ENCODE assay signal across 27 cellular contexts in the genomic region with DNA sequence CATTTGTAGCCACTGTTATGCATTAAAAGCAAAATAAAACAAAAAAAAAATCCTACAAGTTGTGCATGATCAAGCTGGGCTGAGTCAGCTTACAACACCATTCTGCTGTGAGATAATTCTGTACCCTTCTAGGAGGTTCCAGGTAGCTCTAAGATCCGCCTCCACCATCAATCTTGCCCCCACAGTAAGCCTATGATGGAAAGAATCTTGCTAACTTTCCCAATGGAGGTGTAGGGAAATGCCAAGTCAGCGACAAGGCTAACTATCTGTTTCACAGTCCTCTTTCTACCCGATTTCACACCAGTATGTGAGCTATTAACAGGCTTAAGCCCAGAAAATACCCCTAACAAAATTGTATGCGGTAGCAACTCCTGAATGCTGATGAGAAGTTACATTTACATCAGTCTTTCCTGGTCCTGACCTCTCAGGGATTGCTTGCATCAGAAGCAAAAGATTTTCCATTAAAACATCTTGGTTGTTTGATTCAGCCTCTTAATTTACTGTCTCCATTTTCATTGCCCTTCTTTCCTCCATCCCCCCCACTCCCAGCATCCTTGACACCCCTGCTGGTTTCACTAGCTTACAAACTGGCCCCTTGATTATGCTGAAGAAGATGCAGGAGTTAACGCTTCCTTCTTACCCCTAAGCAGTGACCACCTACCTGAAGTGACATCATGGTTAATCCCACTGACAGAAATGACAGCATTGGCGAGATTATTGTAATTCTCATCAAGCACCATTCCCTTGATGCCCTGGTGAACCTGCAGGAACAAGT. TPM values are rescaled to one million over a fixed set of nuclear protein-coding genes. Genes with fewer than 3 reads are reported as not detected.
"Had no signal": no experiment of that assay in that cellular context is flagged by ENCODE, and none has a peak within 500 bp of the region (broad histone marks: within the 10 kb centered on the region; RNA-seq: fewer than 3 reads in every experiment).

No MANE protein-coding gene starts in this region.

- H3K4me3 ChIP-seq: ascending aorta, body of pancreas had no signal

- DNase-seq: activated CD4-positive, alpha-beta T cell treated with anti-CD3 and anti-CD28 coated beads for 48 hours; activated CD4-positive, alpha-beta T cell treated with anti-CD3 and anti-CD28 coated beads, Interleukin-2, amount 50 U/mL, for 48 hours; activated CD4-positive, CD25-positive, alpha-beta regulatory T cell treated with anti-CD3 and anti-CD28 coated beads, Interleukin-2, amount 50 U/mL, for 72 hours; activated CD8-positive, alpha-beta memory T cell treated with anti-CD3 and anti-CD28 coated beads, Interleukin-2, amount 10 ng/mL, durations not matched to agents 7 days and 5 days; activated effector memory CD4-positive, alpha-beta T cell treated with Interleukin-2 at 50 U/mL for 16 hours; activated naive CD4-positive, alpha-beta T cell; activated naive CD8-positive, alpha-beta T cell treated with anti-CD3 and anti-CD28 coated beads, Interleukin-2, amount 50 U/mL, for 24 hours; activated T-cell treated with anti-CD3 and anti-CD28 coated beads, Interleukin-2, amount 50 U/mL, for 24 hours; amniotic stem cell; body of pancreas; central memory CD4-positive, alpha-beta T cell; Karpas-422; MM.1S; NCI-H1105; NCI-H1436; NCI-H187; NCI-H2081; NCI-H446; NCI-H524; PC-3; SIG-M5; T-helper 17 cell; T-helper 9 cell had no signal

- H3K27ac ChIP-seq: ascending aorta, body of pancreas had no signal

- H3K4me1 ChIP-seq: ascending aorta, body of pancreas had no signal

- H3K36me3 ChIP-seq: ascending aorta had no signal

- FAIRE-seq: bronchial epithelial cell had no signal

- H3K9me3 ChIP-seq: body of pancreas had no signal

- H3K27me3 ChIP-seq: ascending aorta, body of pancreas had no signal

RNA-seq across cellular contexts. Expression of a gene that starts 27.8 kb away (rescaled TPM):
- total RNA-seq: activated CD8-positive, alpha-beta memory T cell treated with anti-CD3 and anti-CD28 coated beads, Interleukin-2, amount 10 ng/mL, durations not matched to agents 7 days and 5 days; activated T-helper 1 cell treated with anti-CD3 and anti-CD28 coated beads, Interleukin-12 subunit alpha, Interleukin-12 subunit beta, Interleukin-2, Interleukin-4 antibody, amounts not matched to agents 30 ng/mL and 10 ng/mL and 1 ng/mL, durations not matched to agents 14 hours and 24 hours and 36 hours; ascending aorta; body of pancreas; bronchial epithelial cell; PC-3; RPMI7951; T-helper 17 cell had no signal
